Comparison of ENCODE assay signal across 15 cellular contexts in genomic region chr6:66435321-66435720, GRCh38.
DNase-seq lines count a peak whose midpoint lies in the region; ATAC-seq and TF ChIP-seq lines count a peak whose summit lies in the region.
"Had no signal": no experiment of that assay in that cellular context is flagged by ENCODE, and none has a peak within 500 bp of the region (broad histone marks: within the 10 kb centered on the region; RNA-seq: fewer than 3 reads in every experiment).

No MANE protein-coding gene starts in this region.

- no peaks in the 10 kb centered on the region for H3K9me3 Mint-ChIP-seq in activated naive CD4-positive, alpha-beta T cell treated with anti-CD3 and anti-CD28 coated beads for 36 hours

- H3K36me3 ChIP-seq in RWPE2 (ENCODE audit: low read depth) = no peaks in the 10 kb centered on the region
- H3K36me3 ChIP-seq: BE2C had no signal

- no peaks in the 10 kb centered on the region for H3K9me3 ChIP-seq in RWPE2 (ENCODE audit: severe bottlenecking)
- H3K9me3 ChIP-seq: A549, BE2C had no signal

- no peak for TF ChIP-seq CTCF in RWPE2 (IDR thresholded peaks at IDR 0.05; ENCODE audit: poor library complexity, severe bottlenecking)
- no peak for TF ChIP-seq CTCF in fibroblast of mammary gland (conservative IDR thresholded peaks at IDR 0.05; ENCODE audit: control insufficient read depth, insufficient read depth, low read depth, low read length)

- no peaks in the 10 kb centered on the region for H3K4me1 Mint-ChIP-seq in activated naive CD4-positive, alpha-beta T cell treated with anti-CD3 and anti-CD28 coated beads for 36 hours (ENCODE audit: low read depth)
- H3K4me1 Mint-ChIP-seq: CD4-positive, alpha-beta memory T cell had no signal

- no peak overlapping the region for H3K4me3 Mint-ChIP-seq in activated naive CD4-positive, alpha-beta T cell treated with anti-CD3 and anti-CD28 coated beads for 36 hours
- H3K4me3 Mint-ChIP-seq: CD4-positive, alpha-beta memory T cell had no signal

- intact Hi-C loops in activated naive CD4-positive, alpha-beta T cell treated with anti-CD3 and anti-CD28 coated beads for 36 hours (cut with micrococcal nuclease) = no loop called here

- no peak overlapping the region for H3K27ac Mint-ChIP-seq in activated naive CD4-positive, alpha-beta T cell treated with anti-CD3 and anti-CD28 coated beads for 36 hours
- H3K27ac Mint-ChIP-seq: CD4-positive, alpha-beta memory T cell had no signal

- DNase-seq in HCEC 1CT (peak; percentile 5), M059J (ENCODE audit: low read depth) (peak; percentile 39), RWPE2 (ENCODE audit: low spot score) (no peak), fibroblast of mammary gland (ENCODE audit: low read depth) (peak; percentile 33), NAMALWA (ENCODE audit: low spot score) (no peak), HK-2 (ENCODE audit: unreplicated experiment) (no peak)
- DNase-seq in activated naive CD4-positive, alpha-beta T cell treated with anti-CD3 and anti-CD28 coated beads for 36 hours = no peak
- DNase-seq: BE2C; CD4-positive, alpha-beta memory T cell; DMS79 had no signal

- H3K4me1 ChIP-seq in RWPE2 (ENCODE audit: insufficient read depth, poor library complexity, severe bottlenecking) = peaks cover 4% of the 10 kb centered on the region
- H3K4me1 ChIP-seq: A549, BE2C had no signal

- no peaks in the 10 kb centered on the region for H3K27me3 Mint-ChIP-seq in activated naive CD4-positive, alpha-beta T cell treated with anti-CD3 and anti-CD28 coated beads for 36 hours (ENCODE audit: low read depth)
- H3K27me3 Mint-ChIP-seq: CD4-positive, alpha-beta memory T cell had no signal

- H3K36me3 Mint-ChIP-seq in activated naive CD4-positive, alpha-beta T cell treated with anti-CD3 and anti-CD28 coated beads for 36 hours (ENCODE audit: low read depth) = no peaks in the 10 kb centered on the region
- H3K36me3 Mint-ChIP-seq: CD4-positive, alpha-beta memory T cell had no signal

- CTCF ChIA-PET in activated naive CD4-positive, alpha-beta T cell treated with anti-CD3 and anti-CD28 coated beads for 36 hours (lab: Charles Lee) = no interaction called here

- H3K27me3 ChIP-seq in RWPE2 (ENCODE audit: insufficient read depth, poor library complexity, severe bottlenecking) = no peaks in the 10 kb centered on the region
- H3K27me3 ChIP-seq: BE2C had no signal

- ATAC-seq in RWPE2 (ENCODE audit: low read depth) (peak; percentile 96), GM21526 (IDR thresholded peaks at IDR 0.05; ENCODE audit: low FRiP score, unreplicated experiment) (no peak)
- ATAC-seq: A549, HCT116, K562 had no signal

- H3K4me3 ChIP-seq in RWPE2 (ENCODE audit: severe bottlenecking) (no peak overlapping the region), fibroblast of mammary gland (ENCODE audit: control insufficient read depth, low read depth, low read length) (no peak overlapping the region)
- H3K4me3 ChIP-seq: A549, K562 had no signal

- no peak overlapping the region for H3K27ac ChIP-seq in RWPE2 (ENCODE audit: poor library complexity, severe bottlenecking)
- H3K27ac ChIP-seq: A549, C4-2B had no signal

Comparison
In these comparisons a context has a peak if more than half of its experiments do, and no peak if none do; other contexts are left out.
1. DNase-seq: peak in HCEC 1CT (single experiment), M059J (single experiment) and fibroblast of mammary gland (single experiment); none in RWPE2 (single experiment), activated naive CD4-positive, alpha-beta T cell treated with anti-CD3 and anti-CD28 coated beads for 36 hours (single experiment), NAMALWA (single experiment) and HK-2 (single experiment).